In genomic region chr10:94123253-94123995, GRCh38 we compare ENCODE assay signal across 10 cellular contexts.
A peak's percentile ranks its signal among the peaks of the same experiment; 100 is the strongest.
DNase-seq lines count a peak whose midpoint lies in the region; ATAC-seq and TF ChIP-seq lines count a peak whose summit lies in the region.
"Had no signal": no experiment of that assay in that cellular context is flagged by ENCODE, and none has a peak within 500 bp of the region (broad histone marks: within the 10 kb centered on the region; RNA-seq: fewer than 3 reads in every experiment).

No MANE protein-coding gene starts in this region.

- DNase-seq in Daoy (ENCODE audit: low read depth): peak; percentile 60
- DNase-seq in RKO (ENCODE audit: low spot score): peak; percentile 4
- peak; percentile 70 for DNase-seq in fibroblast of the conjunctiva (ENCODE audit: low read depth)
- DNase-seq in osteoblast (ENCODE audit: insufficient read length, low spot score, missing footprints): peak; percentile 72
- no peak for DNase-seq in DMS 273 treated with DMSO at 0.1 percent for 48 hours (lab: John Stamatoyannopoulos, UW)
- DNase-seq in Ammon's horn (ENCODE audit: low spot score): no peak
- no peak for DNase-seq in activated CD4-positive, alpha-beta memory T cell treated with anti-CD3 and anti-CD28 coated beads, Interleukin-2, amount 10 ng/mL, durations not matched to agents 7 days and 5 days
- DNase-seq: activated naive CD4-positive, alpha-beta T cell treated with anti-CD3 and anti-CD28 coated beads, Interleukin-2, amount 10 ng/mL, durations not matched to agents 7 days and 5 days; GF-D8 had no signal

- H3K9me3 ChIP-seq in osteoblast (ENCODE audit: low read depth, low read length): no peaks in the 10 kb centered on the region

- H3K36me3 ChIP-seq in osteoblast (ENCODE audit: insufficient read depth, low read length): no peaks in the 10 kb centered on the region

- H3K27me3 Mint-ChIP-seq in activated CD4-positive, alpha-beta memory T cell treated with anti-CD3 and anti-CD28 coated beads, Interleukin-2, amount 10 ng/mL, durations not matched to agents 7 days and 5 days: peaks cover 2% of the 10 kb centered on the region
- H3K27me3 Mint-ChIP-seq: activated naive CD4-positive, alpha-beta T cell treated with anti-CD3 and anti-CD28 coated beads, Interleukin-2, amount 10 ng/mL, durations not matched to agents 7 days and 5 days had no signal

- H3K27me3 ChIP-seq in osteoblast (ENCODE audit: insufficient read depth, low read length): no peaks in the 10 kb centered on the region

- no peaks in the 10 kb centered on the region for H3K79me2 ChIP-seq in osteoblast (ENCODE audit: insufficient read depth, low read length)

- H3K36me3 Mint-ChIP-seq in activated CD4-positive, alpha-beta memory T cell treated with anti-CD3 and anti-CD28 coated beads, Interleukin-2, amount 10 ng/mL, durations not matched to agents 7 days and 5 days (ENCODE audit: low read depth): no peaks in the 10 kb centered on the region
- H3K36me3 Mint-ChIP-seq: activated naive CD4-positive, alpha-beta T cell treated with anti-CD3 and anti-CD28 coated beads, Interleukin-2, amount 10 ng/mL, durations not matched to agents 7 days and 5 days had no signal

- peaks cover 43% of the 10 kb centered on the region for H3K4me1 ChIP-seq in osteoblast (ENCODE audit: insufficient read depth, low read length)

- no peaks in the 10 kb centered on the region for H4K20me1 ChIP-seq in osteoblast (ENCODE audit: insufficient read depth, low read length)

- H3K4me3 ChIP-seq in osteoblast (ENCODE audit: insufficient read depth, low read length): no peak overlapping the region

- no peaks in the 10 kb centered on the region for H3K9me3 Mint-ChIP-seq in activated CD4-positive, alpha-beta memory T cell treated with anti-CD3 and anti-CD28 coated beads, Interleukin-2, amount 10 ng/mL, durations not matched to agents 7 days and 5 days
- H3K9me3 Mint-ChIP-seq: activated naive CD4-positive, alpha-beta T cell treated with anti-CD3 and anti-CD28 coated beads, Interleukin-2, amount 10 ng/mL, durations not matched to agents 7 days and 5 days had no signal

- POLR2A ChIA-PET in activated CD4-positive, alpha-beta memory T cell treated with anti-CD3 and anti-CD28 coated beads, Interleukin-2, amount 10 ng/mL, durations not matched to agents 7 days and 5 days (lab: Charles Lee): no interaction called here

- no peak for TF ChIP-seq CTCF in osteoblast (IDR thresholded peaks at IDR 0.05; ENCODE audit: extremely low read depth, low read depth, low read length)

- H3K27ac Mint-ChIP-seq in activated CD4-positive, alpha-beta memory T cell treated with anti-CD3 and anti-CD28 coated beads, Interleukin-2, amount 10 ng/mL, durations not matched to agents 7 days and 5 days: no peak overlapping the region
- H3K27ac Mint-ChIP-seq: activated naive CD4-positive, alpha-beta T cell treated with anti-CD3 and anti-CD28 coated beads, Interleukin-2, amount 10 ng/mL, durations not matched to agents 7 days and 5 days had no signal

- peak overlapping the region; percentile 70 for H3K27ac ChIP-seq in osteoblast (ENCODE audit: low read depth, low read length)

- CTCF ChIA-PET in activated CD4-positive, alpha-beta memory T cell treated with anti-CD3 and anti-CD28 coated beads, Interleukin-2, amount 10 ng/mL, durations not matched to agents 7 days and 5 days (lab: Charles Lee): interaction anchor here (0.7 kb wide), 1 partner anchor 21 kb away, joined by 3 read pairs; no protein-coding TSS in a partner anchor

- H3K4me1 Mint-ChIP-seq in activated CD4-positive, alpha-beta memory T cell treated with anti-CD3 and anti-CD28 coated beads, Interleukin-2, amount 10 ng/mL, durations not matched to agents 7 days and 5 days: no peaks in the 10 kb centered on the region
- H3K4me1 Mint-ChIP-seq: activated naive CD4-positive, alpha-beta T cell treated with anti-CD3 and anti-CD28 coated beads, Interleukin-2, amount 10 ng/mL, durations not matched to agents 7 days and 5 days had no signal

- H3K4me3 Mint-ChIP-seq in activated CD4-positive, alpha-beta memory T cell treated with anti-CD3 and anti-CD28 coated beads, Interleukin-2, amount 10 ng/mL, durations not matched to agents 7 days and 5 days: no peak overlapping the region
- H3K4me3 Mint-ChIP-seq: activated naive CD4-positive, alpha-beta T cell treated with anti-CD3 and anti-CD28 coated beads, Interleukin-2, amount 10 ng/mL, durations not matched to agents 7 days and 5 days had no signal

- peak overlapping the region; percentile 54 for H3K4me2 ChIP-seq in osteoblast (ENCODE audit: insufficient read depth, low read length)

- no peak for ATAC-seq in GM21737 (IDR thresholded peaks at IDR 0.05; ENCODE audit: unreplicated experiment)

- no peak overlapping the region for H2AFZ ChIP-seq in osteoblast (ENCODE audit: low read length)

Comparison
In these comparisons a context has a peak if more than half of its experiments do, and no peak if none do; other contexts are left out.
1. DNase-seq: peak in Daoy (single experiment), RKO (single experiment), fibroblast of the conjunctiva (single experiment) and osteoblast (single experiment); none in DMS 273 treated with DMSO at 0.1 percent for 48 hours (single experiment), Ammon's horn (single experiment) and activated CD4-positive, alpha-beta memory T cell treated with anti-CD3 and anti-CD28 coated beads, Interleukin-2, amount 10 ng/mL, durations not matched to agents 7 days and 5 days (single experiment).